In genomic region chr1:18103788-18104421, GRCh38 we compare ENCODE assay signal across 23 cellular contexts. TPM values are rescaled to one million over a fixed set of nuclear protein-coding genes. Genes with fewer than 3 reads are reported as not detected.
DNase-seq lines count a peak whose midpoint lies in the region; ATAC-seq, FAIRE-seq and TF ChIP-seq lines count a peak whose summit lies in the region.
"Had no signal": no experiment of that assay in that cellular context is flagged by ENCODE, and none has a peak within 500 bp of the region (broad histone marks: within the 10 kb centered on the region; RNA-seq: fewer than 3 reads in every experiment).

No MANE protein-coding gene starts in this region.

- intact Hi-C loops in K562 (cut with micrococcal nuclease) (loop anchor here (10.0 kb wide), 2 partner anchors 119 to 439 kb away; no protein-coding TSS in a partner anchor), endothelial cell of umbilical vein (cut with micrococcal nuclease) (loop anchor here (5.0 kb wide), 1 partner anchor 478 kb away; no protein-coding TSS in a partner anchor)

- H3K4me1 ChIP-seq in HEK293 (ENCODE audit: control insufficient read depth, insufficient read depth, low read length), result no peaks in the 10 kb centered on the region; the same call in 1 of the 2 replicates
- peaks cover 0 to under 1% of the 10 kb centered on the region in 2 experiments; a peak in 1 of 5 replicates for H3K4me1 ChIP-seq in K562 (replicated peaks in 1 of 2; ENCODE audit: control insufficient read depth in 2 of 2, insufficient read depth in 2 of 2, low read length in 2 of 2)
- H3K4me1 ChIP-seq in endothelial cell of umbilical vein (ENCODE audit: control insufficient read depth, extremely low read depth, insufficient read depth, low read length), result no peaks in the 10 kb centered on the region

- WGBS in K562 (ENCODE audit: insufficient coverage, low coverage, missing lambda C conversion rate), result 2% methylated on average over 7 of the region's 7 CpGs

- no peak for TF ChIP-seq EP300 in K562 (IDR thresholded peaks at IDR 0.05; ENCODE audit: low read length)

- H3K9ac ChIP-seq in K562 (ENCODE audit: insufficient read depth in 1 of 2, low read depth in 2 of 2, low read length in 2 of 2), result no peak overlapping the region
- H3K9ac ChIP-seq in endothelial cell of umbilical vein (replicated peaks; ENCODE audit: extremely low read depth, insufficient read depth, low read length), result no peak overlapping the region

- ATAC-seq in K562 (no peak), GM21360 (IDR thresholded peaks at IDR 0.05; ENCODE audit: unreplicated experiment) (no peak), GM21717 (IDR thresholded peaks at IDR 0.05; ENCODE audit: unreplicated experiment) (no peak)
- ATAC-seq: GM23338, HCT116 had no signal

- H3K27ac ChIP-seq in HEK293 (ENCODE audit: extremely low read depth, low read depth, low read length) (no peak overlapping the region), K562 (ENCODE audit: extremely low read depth, low read depth, low read length) (no peak overlapping the region), endothelial cell of umbilical vein (ENCODE audit: insufficient read depth, low read depth, low read length) (no peak overlapping the region)
- H3K27ac ChIP-seq: HL-60 had no signal

- TF ChIP-seq CTCF in HEK293 (tag by site-specific recombination; IDR thresholded peaks at IDR 0.05) (no peak), K562 (IDR thresholded peaks at IDR 0.05 in 2 of 3, conservative IDR thresholded peaks at IDR 0.05 in 1 of 3; ENCODE audit: insufficient read depth in 2 of 3, low read depth in 1 of 3, low read length in 3 of 3) (no peak), endothelial cell of umbilical vein (IDR thresholded peaks at IDR 0.05; ENCODE audit: extremely low read depth in 1 of 2, insufficient read depth in 1 of 2, low read depth in 1 of 2, low read length in 2 of 2) (no peak)

- CTCF ChIA-PET in HEK293 (lab: Yijun Ruan, JAX) (interaction anchor here (0.9 to 1.7 kb wide), 2 partner anchors 10 to 181 kb away, joined by 3 read pairs; no protein-coding TSS in a partner anchor), K562 (lab: Yijun Ruan, JAX; ENCODE audit: low intra/inter-chr PET ratio) (no interaction called here), endothelial cell of umbilical vein (lab: Charles Lee) (no interaction called here)

- TF ChIP-seq POLR2A in K562 (conservative IDR thresholded peaks at IDR 0.05), result no peak
- TF ChIP-seq POLR2A in endothelial cell of umbilical vein (IDR thresholded peaks at IDR 0.05; ENCODE audit: low read depth, low read length), result no peak

- DNase-seq in K562 (ENCODE audit: extremely low read depth in 1 of 4, low spot score in 3 of 4) (no peak), endothelial cell of umbilical vein (ENCODE audit: low read depth, low spot score) (no peak), urothelium cell line (ENCODE audit: low spot score) (no peak)
- DNase-seq in activated CD4-positive, alpha-beta T cell treated with anti-CD3 and anti-CD28 coated beads for 1 hour, result no peak
- DNase-seq: AML-193; CD4-positive, alpha-beta memory T cell; DMS153; DMS79 treated with DMSO at 0.1 percent for 48 hours; GF-D8; H7; Kasumi-1; KG1 had no signal

- dilution Hi-C loops in endothelial cell of umbilical vein (cut with MboI; ENCODE audit: extremely low pct_ligation_motif_present, low sequenced_read_pairs), result no loop called here

- no peaks in the 10 kb centered on the region for H3K9me1 ChIP-seq in K562 (ENCODE audit: control insufficient read depth, insufficient read depth, low read length)
- no peaks in the 10 kb centered on the region for H3K9me1 ChIP-seq in endothelial cell of umbilical vein (replicated peaks; ENCODE audit: control insufficient read depth, extremely low read depth, insufficient read depth, low read length)

- H3K4me3 ChIP-seq in HEK293 (ENCODE audit: low read depth, low read length) (no peak overlapping the region), K562 (no peak overlapping the region), endothelial cell of umbilical vein (replicated peaks in 1 of 3; ENCODE audit: insufficient read depth in 1 of 3, low read depth in 1 of 3, low read length in 3 of 3) (no peak overlapping the region)
- H3K4me3 ChIP-seq: GM23338 had no signal

- H3K4me2 ChIP-seq in K562 (ENCODE audit: insufficient read depth, low read length) (no peak overlapping the region), endothelial cell of umbilical vein (ENCODE audit: insufficient read depth, low read length) (no peak overlapping the region)
- H3K4me2 ChIP-seq: GM23338 had no signal

- H3K79me2 ChIP-seq in K562 (ENCODE audit: control insufficient read depth, insufficient read depth, low read length) (no peaks in the 10 kb centered on the region), endothelial cell of umbilical vein (ENCODE audit: control insufficient read depth, insufficient read depth, low read length) (no peaks in the 10 kb centered on the region)

- H4K20me1 ChIP-seq in K562 (replicated peaks; ENCODE audit: control insufficient read depth, insufficient read depth, low read length) (no peaks in the 10 kb centered on the region), endothelial cell of umbilical vein (replicated peaks; ENCODE audit: control insufficient read depth, extremely low read depth, insufficient read depth, low read length) (no peaks in the 10 kb centered on the region)

- H3K9me3 ChIP-seq in HEK293 (ENCODE audit: control insufficient read depth, insufficient read depth, low read depth, low read length) (no peaks in the 10 kb centered on the region), K562 (replicated peaks; ENCODE audit: control insufficient read depth, insufficient read depth, low read depth, low read length) (no peaks in the 10 kb centered on the region), endothelial cell of umbilical vein (replicated peaks; ENCODE audit: control insufficient read depth, insufficient read depth, low read length) (no peaks in the 10 kb centered on the region)

- in situ Hi-C loops in K562 (cut with MboI), result loop anchor here (10.0 kb wide), 1 partner anchor 179 kb away; no protein-coding TSS in a partner anchor

- H3K27me3 ChIP-seq in K562 (ENCODE audit: control insufficient read depth in 2 of 2, insufficient read depth in 2 of 2, low read length in 2 of 2) (peaks cover 0 to 6% of the 10 kb centered on the region in 2 experiments; a peak in 2 of 5 replicates), endothelial cell of umbilical vein (ENCODE audit: control insufficient read depth in 2 of 2, insufficient read depth in 2 of 2, low read length in 2 of 2) (peaks cover 7 to 14% of the 10 kb centered on the region in 2 experiments)

- no TSS peak for BruUV-seq in K562 (replicated peaks; lab: Mats Ljungman, UMichigan)
- no TSS peak for BruUV-seq in endothelial cell of umbilical vein (replicated peaks; lab: Mats Ljungman, UMichigan)

- FAIRE-seq in K562 (lab: Jason Lieb, UNC), result peak; percentile 35
- FAIRE-seq in endothelial cell of umbilical vein (lab: Jason Lieb, UNC), result no peak
- FAIRE-seq in urothelium cell line (lab: Jason Lieb, UNC), result peak; percentile 92
- FAIRE-seq: A204.1 had no signal

- no peak for TF ChIP-seq RAD21 in K562 (CRISPR knock-in tag; conservative IDR thresholded peaks at IDR 0.05 in 1 of 2, IDR thresholded peaks at IDR 0.05 in 1 of 2)

- H2AFZ ChIP-seq in K562 (ENCODE audit: low read depth, low read length) (no peak overlapping the region), endothelial cell of umbilical vein (ENCODE audit: low read depth, low read length) (no peak overlapping the region)
- H2AFZ ChIP-seq: GM23338 had no signal

- POLR2A ChIA-PET in HEK293 (lab: Yijun Ruan, JAX) (no interaction called here), K562 (lab: Yijun Ruan, JAX) (no interaction called here), endothelial cell of umbilical vein (lab: Charles Lee) (no interaction called here)

- H3K36me3 ChIP-seq in HEK293 (ENCODE audit: control insufficient read depth in 2 of 2, insufficient read depth in 1 of 2, low read length in 2 of 2), result no peaks in the 10 kb centered on the region
- no peaks in the 10 kb centered on the region for H3K36me3 ChIP-seq in K562 (ENCODE audit: control insufficient read depth, insufficient read depth, low read length)
- H3K36me3 ChIP-seq in endothelial cell of umbilical vein (ENCODE audit: control insufficient read depth in 2 of 2, extremely low read depth in 1 of 2, insufficient read depth in 2 of 2, low read length in 2 of 2), result no peaks in the 10 kb centered on the region

TF ChIP-seq in HEK293, 187 proteins besides CTCF, POLR2A, EP300 and RAD21 (continues in another document):
- TF ChIP-seq SCRT2 (tag by site-specific recombination; IDR thresholded peaks at IDR 0.05) (no peak), ZNF146 (tag by site-specific recombination; IDR thresholded peaks at IDR 0.05) (no peak)

TF ChIP-seq in K562, 482 proteins besides CTCF, POLR2A, EP300 and RAD21 (continues in another document):
- TF ChIP-seq PHF8 (IDR thresholded peaks at IDR 0.05; ENCODE audit: borderline replicate concordance, low read length), result no peak

TF ChIP-seq in endothelial cell of umbilical vein, 7 proteins besides CTCF, POLR2A, EP300 and RAD21 (continues in another document):
- TF ChIP-seq FOS (IDR thresholded peaks at IDR 0.05; ENCODE audit: borderline replicate concordance, insufficient read depth, low read length), result no peak

RNA-seq across cellular contexts. Expression of gene IGSF21, which starts 3.7 kb away (rescaled TPM):
- not detected in 2 replicates for total RNA-seq in K562 (2011; cell fraction: chromatin; rRNA removed; ENCODE audit: low replicate concordance)
- total RNA-seq in K562 (2011; cell fraction: nucleolus; rRNA removed), result not detected in 2 replicates
- total RNA-seq in K562 (2011; cell fraction: nucleoplasm; rRNA removed), result not detected in 2 replicates
- total RNA-seq in K562 (2014; rRNA removed), result not detected in 2 replicates
- not detected in 2 replicates for total RNA-seq in K562 (2014; rRNA removed; fragmentation: Illumina TruSeq; extraction: Trizol)
- total RNA-seq in K562 (2015; rRNA removed; fragmentation: Illumina TruSeq; extraction: Trizol), result not detected in 2 replicates
- not detected in 2 replicates for total RNA-seq in K562 (2021)
- polyA plus RNA-seq in K562 (2011; rRNA removed), result not detected in 2 replicates
- not detected in 2 replicates for polyA plus RNA-seq in K562 (2011; cell fraction: cytosol; rRNA removed)
- not detected in 2 replicates for polyA plus RNA-seq in K562 (2011; cell fraction: nucleus; rRNA removed)
- polyA plus RNA-seq in K562 (2012), result not detected in 2 replicates
- polyA plus RNA-seq in K562 (2014; fragmentation: Illumina TruSeq; extraction: Trizol), result not detected in 2 replicates
- not detected for polyA plus RNA-seq in K562 (2014; fragmentation: Nextera tagmentation; extraction: Ambion mirVana)
- polyA plus RNA-seq in K562 (2014; rRNA removed), result not detected in 2 replicates
- not detected in 2 replicates for polyA minus RNA-seq in K562 (2011; rRNA and poly(A)+ RNA removed)
- polyA minus RNA-seq in K562 (2011; cell fraction: cytosol; rRNA and poly(A)+ RNA removed), result not detected in 2 replicates
- not detected in 2 replicates for polyA minus RNA-seq in K562 (2011; cell fraction: nucleus; rRNA and poly(A)+ RNA removed)
- total RNA-seq in endothelial cell of umbilical vein, result not detected in 2 replicates
- not detected in 2 replicates for polyA plus RNA-seq in endothelial cell of umbilical vein
- polyA plus RNA-seq in endothelial cell of umbilical vein (2011; cell fraction: cytosol; rRNA removed), result not detected in 2 replicates
- not detected in 2 replicates for polyA plus RNA-seq in endothelial cell of umbilical vein (2011; cell fraction: nucleus; rRNA removed)
- polyA plus RNA-seq in endothelial cell of umbilical vein (2012), result not detected in 2 replicates
- not detected in 2 replicates for polyA minus RNA-seq in endothelial cell of umbilical vein
- polyA minus RNA-seq in endothelial cell of umbilical vein (2011; cell fraction: cytosol; rRNA and poly(A)+ RNA removed), result not detected
- polyA minus RNA-seq in endothelial cell of umbilical vein (2011; cell fraction: nucleus; rRNA and poly(A)+ RNA removed), result not detected in 2 replicates
- total RNA-seq: CD4-positive, alpha-beta memory T cell; HT1080 had no signal
- polyA plus RNA-seq: BJ; CD14-positive monocyte; CD4-positive, alpha-beta memory T cell; IgD-negative memory B cell had no signal
